In genomic region chr6:5671162-5671561, GRCh38 we compare ENCODE assay signal across 8 cellular contexts.
DNase-seq lines count a peak whose midpoint lies in the region; ATAC-seq and TF ChIP-seq lines count a peak whose summit lies in the region.

No MANE protein-coding gene starts in this region.

- H3K4me3 ChIP-seq in BLaER1, result no peak overlapping the region
- no peak overlapping the region for H3K4me3 ChIP-seq in SK-N-SH (ENCODE audit: low read depth in 2 of 2, low read length in 1 of 2)
- no peak overlapping the region for H3K4me3 ChIP-seq in skin epidermis

- no peak for DNase-seq in SK-N-SH
- peak; percentile 60 to 82 for DNase-seq in foreskin keratinocyte

- WGBS in SK-N-SH (ENCODE audit: low lambda C conversion rate), result 92% methylated on average over 5 of the region's 5 CpGs

- peak overlapping the region; percentile 52 for H3K4me2 ChIP-seq in BLaER1
- H3K4me2 ChIP-seq in SK-N-SH, result no peak overlapping the region; the same call in 1 of the 2 replicates

- TF ChIP-seq CTCF in SK-N-SH (IDR thresholded peaks at IDR 0.05) (no peak), foreskin keratinocyte (conservative IDR thresholded peaks at IDR 0.05) (no peak)

- H3K9me3 ChIP-seq in BLaER1, result no peaks in the 10 kb centered on the region; the same call in 1 of the 2 replicates
- H3K9me3 ChIP-seq in SK-N-SH, result no peaks in the 10 kb centered on the region

- H3K36me3 ChIP-seq in BLaER1, result no peaks in the 10 kb centered on the region
- H3K36me3 ChIP-seq in SK-N-SH (replicated peaks in 1 of 2; ENCODE audit: control insufficient read depth in 1 of 2, insufficient read depth in 2 of 2, low read length in 1 of 2), result no peaks in the 10 kb centered on the region

- CTCF ChIA-PET in SK-N-SH (lab: Yijun Ruan, JAX), result interaction anchor here (1.5 kb wide), 1 partner anchor 201 kb away, joined by 4 read pairs; no protein-coding TSS in a partner anchor

- peak overlapping the region; percentile 42; the same call in 1 of the 2 replicates for H3K27ac ChIP-seq in BLaER1
- H3K27ac ChIP-seq in SK-N-SH (ENCODE audit: low read depth in 2 of 2, low read length in 1 of 2), result peak overlapping the region; percentile 60 to 69; a peak in 3 of 4 replicates
- H3K27ac ChIP-seq in foreskin keratinocyte, result peak overlapping the region; percentile 70
- peak overlapping the region in 15 of 21 experiments; percentile 32 to 75 (median 50) for H3K27ac ChIP-seq in skin epidermis

- ATAC-seq in GM21526 (IDR thresholded peaks at IDR 0.05; ENCODE audit: low FRiP score, unreplicated experiment) (peak; percentile 62), foreskin keratinocyte (peak; percentile 13), HG02588 (IDR thresholded peaks at IDR 0.05; ENCODE audit: unreplicated experiment) (no peak), HG03378 (IDR thresholded peaks at IDR 0.05; ENCODE audit: unreplicated experiment) (no peak), GM18867 (IDR thresholded peaks at IDR 0.05; ENCODE audit: unreplicated experiment) (no peak)

- no peaks in the 10 kb centered on the region for H3K9me2 ChIP-seq in SK-N-SH

- H3K79me2 ChIP-seq in SK-N-SH (ENCODE audit: insufficient read depth), result no peaks in the 10 kb centered on the region

- no peaks in the 10 kb centered on the region for H4K20me1 ChIP-seq in BLaER1
- H4K20me1 ChIP-seq in SK-N-SH (ENCODE audit: insufficient read depth), result no peaks in the 10 kb centered on the region

- TF ChIP-seq EP300 in SK-N-SH (IDR thresholded peaks at IDR 0.05; ENCODE audit: borderline replicate concordance in 1 of 2, low read depth in 1 of 2, low read length in 1 of 2), result no peak

- H3K9ac ChIP-seq in BLaER1 (no peak overlapping the region), SK-N-SH (no peak overlapping the region)

- peaks cover 31% of the 10 kb centered on the region for H3K4me1 ChIP-seq in BLaER1
- peaks cover 13 to 48% of the 10 kb centered on the region in 2 experiments for H3K4me1 ChIP-seq in SK-N-SH (ENCODE audit: control insufficient read depth in 1 of 2, insufficient read depth in 2 of 2, low read depth in 1 of 2, low read length in 1 of 2)
- peaks cover 30% of the 10 kb centered on the region for H3K4me1 ChIP-seq in foreskin keratinocyte

- no peaks in the 10 kb centered on the region; the same call in 1 of the 2 replicates for H3K27me3 ChIP-seq in BLaER1
- H3K27me3 ChIP-seq in SK-N-SH (ENCODE audit: insufficient read depth), result no peaks in the 10 kb centered on the region
- no peaks in the 10 kb centered on the region for H3K27me3 ChIP-seq in foreskin keratinocyte

- no peak for TF ChIP-seq RAD21 in SK-N-SH (IDR thresholded peaks at IDR 0.05; ENCODE audit: low read length)

- POLR2A ChIA-PET in SK-N-SH (lab: Yijun Ruan, JAX), result no interaction called here

- peak overlapping the region; percentile 19; the same call in 1 of the 2 replicates for H2AFZ ChIP-seq in SK-N-SH (ENCODE audit: low read depth)

- peaks cover 10% of the 10 kb centered on the region for H3F3A ChIP-seq in SK-N-SH (replicated peaks; ENCODE audit: insufficient read depth)

TF ChIP-seq in SK-N-SH, 30 proteins besides CTCF, POLR2A, EP300 and RAD21:
- TF ChIP-seq NFIC (IDR thresholded peaks at IDR 0.05; ENCODE audit: borderline replicate concordance), result no peak
- no peak for TF ChIP-seq RCOR1 (IDR thresholded peaks at IDR 0.05; ENCODE audit: low read length)
- TF ChIP-seq RFX5 (IDR thresholded peaks at IDR 0.05; ENCODE audit: low read length), result no peak
- no peak for TF ChIP-seq YY1 (IDR thresholded peaks at IDR 0.05; ENCODE audit: low read depth)
- no peak for TF ChIP-seq REST (IDR thresholded peaks at IDR 0.05; ENCODE audit: low read depth, low read length)
- no peak for TF ChIP-seq TEAD4 (IDR thresholded peaks at IDR 0.05; ENCODE audit: borderline replicate concordance, insufficient read depth)
- no peak for TF ChIP-seq PBX3 (IDR thresholded peaks at IDR 0.05)
- no peak for TF ChIP-seq ELF1 (IDR thresholded peaks at IDR 0.05)
- no peak for TF ChIP-seq SIN3A (IDR thresholded peaks at IDR 0.05; ENCODE audit: borderline replicate concordance, low read depth, low read length)
- no peak for TF ChIP-seq NRF1 (IDR thresholded peaks at IDR 0.05; ENCODE audit: low read depth, low read length)
- TF ChIP-seq FOXJ3 (CRISPR knock-in tag; IDR thresholded peaks at IDR 0.05), result no peak
- TF ChIP-seq, protein P1, sequence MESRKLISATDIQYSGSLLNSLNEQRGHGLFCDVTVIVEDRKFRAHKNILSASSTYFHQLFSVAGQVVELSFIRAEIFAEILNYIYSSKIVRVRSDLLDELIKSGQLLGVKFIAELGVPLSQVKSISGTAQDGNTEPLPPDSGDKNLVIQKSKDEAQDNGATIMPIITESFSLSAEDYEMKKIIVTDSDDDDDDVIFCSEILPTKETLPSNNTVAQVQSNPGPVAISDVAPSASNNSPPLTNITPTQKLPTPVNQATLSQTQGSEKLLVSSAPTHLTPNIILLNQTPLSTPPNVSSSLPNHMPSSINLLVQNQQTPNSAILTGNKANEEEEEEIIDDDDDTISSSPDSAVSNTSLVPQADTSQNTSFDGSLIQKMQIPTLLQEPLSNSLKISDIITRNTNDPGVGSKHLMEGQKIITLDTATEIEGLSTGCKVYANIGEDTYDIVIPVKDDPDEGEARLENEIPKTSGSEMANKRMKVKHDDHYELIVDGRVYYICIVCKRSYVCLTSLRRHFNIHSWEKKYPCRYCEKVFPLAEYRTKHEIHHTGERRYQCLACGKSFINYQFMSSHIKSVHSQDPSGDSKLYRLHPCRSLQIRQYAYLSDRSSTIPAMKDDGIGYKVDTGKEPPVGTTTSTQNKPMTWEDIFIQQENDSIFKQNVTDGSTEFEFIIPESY (IDR thresholded peaks at IDR 0.05; ENCODE audit: borderline replicate concordance, low read depth), result no peak
- no peak for TF ChIP-seq CHD2 (IDR thresholded peaks at IDR 0.05; ENCODE audit: low read length, partially characterized antibody)
- no peak for TF ChIP-seq POLR2AphosphoS5 (IDR thresholded peaks at IDR 0.05; ENCODE audit: low read depth, low read length)

Comparison
In these comparisons a context has a peak if more than half of its experiments do, and no peak if none do; other contexts are left out.
1. ATAC-seq: peak in GM21526 (single experiment) and foreskin keratinocyte (single experiment); none in HG02588 (single experiment), HG03378 (single experiment) and GM18867 (single experiment).
2. Peak in every context shown above with its lines, with median percentiles within 50 percentile points of each other: H3K27ac ChIP-seq.